In genomic region chr1:109864063-109864822, GRCh38 we compare ENCODE assay signal across 1 cellular context.
TF ChIP-seq lines count a peak whose summit lies in the region.

No MANE protein-coding gene starts in this region.

TF ChIP-seq in K562, 482 proteins besides CTCF, POLR2A, EP300 and RAD21 (continued from another document):
- TF ChIP-seq CHCHD3 (CRISPR knock-in tag; IDR thresholded peaks at IDR 0.05) (no peak), HDAC3 (IDR thresholded peaks at IDR 0.05; ENCODE audit: borderline replicate concordance, partially characterized antibody) (no peak), CBX8 (IDR thresholded peaks at IDR 0.05; ENCODE audit: borderline replicate concordance, extremely low read depth, low read depth, low read length, poor library complexity, severe bottlenecking) (no peak), CREB1 (IDR thresholded peaks at IDR 0.05) (peak; percentile 13; the same call in 1 of the 2 replicates), CREB1 (CRISPR knock-in tag; IDR thresholded peaks at IDR 0.05) (no peak; the same call in 1 of the 2 replicates), NEUROD1 (IDR thresholded peaks at IDR 0.05; ENCODE audit: borderline replicate concordance, low read depth, low read length, partially characterized antibody) (no peak), GTF3C2 (IDR thresholded peaks at IDR 0.05; ENCODE audit: borderline replicate concordance, extremely low read depth, insufficient read length) (no peak), YY1 (IDR thresholded peaks at IDR 0.05; ENCODE audit: borderline replicate concordance in 1 of 3, control insufficient read depth in 1 of 3, extremely low read depth in 1 of 3, insufficient read depth in 3 of 3, insufficient read length in 1 of 3, insufficient replicate concordance in 2 of 3, low read depth in 1 of 3, low read length in 2 of 3) (peak in 1 of 3 experiments; percentile 50), ZNF583 (CRISPR knock-in tag; IDR thresholded peaks at IDR 0.05) (no peak), MCM3 (IDR thresholded peaks at IDR 0.05) (no peak), SMARCA4 (IDR thresholded peaks at IDR 0.05) (peak; percentile 14; the same call in 1 of the 2 replicates), ZNF212 (CRISPR knock-in tag; IDR thresholded peaks at IDR 0.05) (no peak), PRDM10 (IDR thresholded peaks at IDR 0.05; ENCODE audit: partially characterized antibody) (peak; percentile 74), CTBP1 (IDR thresholded peaks at IDR 0.05; ENCODE audit: borderline replicate concordance) (peak; percentile 45; the same call in 1 of the 2 replicates), ARID3A (IDR thresholded peaks at IDR 0.05; ENCODE audit: borderline replicate concordance, low read depth, low read length) (peak; percentile 83; the same call in 1 of the 2 replicates), ZNF586 (CRISPR knock-in tag; conservative IDR thresholded peaks at IDR 0.05) (no peak), ZBTB9 (CRISPR knock-in tag; IDR thresholded peaks at IDR 0.05) (peak; percentile 63; the same call in 1 of the 2 replicates), TBP (optimal IDR thresholded peaks at IDR 0.05; ENCODE audit: low read depth, low read length) (peak; percentile 18), LARP7 (IDR thresholded peaks at IDR 0.05) (no peak), PHTF2 (CRISPR knock-in tag; IDR thresholded peaks at IDR 0.05) (no peak), ID3 (CRISPR knock-in tag; IDR thresholded peaks at IDR 0.05) (no peak), ID3 (tag; IDR thresholded peaks at IDR 0.05) (peak; percentile 75), EP400 (IDR thresholded peaks at IDR 0.05) (0 out of 2 replicates have a peak, but pooled peaks have one; percentile 13)
- TF ChIP-seq, protein P1, sequence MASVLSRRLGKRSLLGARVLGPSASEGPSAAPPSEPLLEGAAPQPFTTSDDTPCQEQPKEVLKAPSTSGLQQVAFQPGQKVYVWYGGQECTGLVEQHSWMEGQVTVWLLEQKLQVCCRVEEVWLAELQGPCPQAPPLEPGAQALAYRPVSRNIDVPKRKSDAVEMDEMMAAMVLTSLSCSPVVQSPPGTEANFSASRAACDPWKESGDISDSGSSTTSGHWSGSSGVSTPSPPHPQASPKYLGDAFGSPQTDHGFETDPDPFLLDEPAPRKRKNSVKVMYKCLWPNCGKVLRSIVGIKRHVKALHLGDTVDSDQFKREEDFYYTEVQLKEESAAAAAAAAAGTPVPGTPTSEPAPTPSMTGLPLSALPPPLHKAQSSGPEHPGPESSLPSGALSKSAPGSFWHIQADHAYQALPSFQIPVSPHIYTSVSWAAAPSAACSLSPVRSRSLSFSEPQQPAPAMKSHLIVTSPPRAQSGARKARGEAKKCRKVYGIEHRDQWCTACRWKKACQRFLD (CRISPR knock-in tag; IDR thresholded peaks at IDR 0.05), result no peak; the same call in 1 of the 2 replicates
- TF ChIP-seq, protein P2, sequence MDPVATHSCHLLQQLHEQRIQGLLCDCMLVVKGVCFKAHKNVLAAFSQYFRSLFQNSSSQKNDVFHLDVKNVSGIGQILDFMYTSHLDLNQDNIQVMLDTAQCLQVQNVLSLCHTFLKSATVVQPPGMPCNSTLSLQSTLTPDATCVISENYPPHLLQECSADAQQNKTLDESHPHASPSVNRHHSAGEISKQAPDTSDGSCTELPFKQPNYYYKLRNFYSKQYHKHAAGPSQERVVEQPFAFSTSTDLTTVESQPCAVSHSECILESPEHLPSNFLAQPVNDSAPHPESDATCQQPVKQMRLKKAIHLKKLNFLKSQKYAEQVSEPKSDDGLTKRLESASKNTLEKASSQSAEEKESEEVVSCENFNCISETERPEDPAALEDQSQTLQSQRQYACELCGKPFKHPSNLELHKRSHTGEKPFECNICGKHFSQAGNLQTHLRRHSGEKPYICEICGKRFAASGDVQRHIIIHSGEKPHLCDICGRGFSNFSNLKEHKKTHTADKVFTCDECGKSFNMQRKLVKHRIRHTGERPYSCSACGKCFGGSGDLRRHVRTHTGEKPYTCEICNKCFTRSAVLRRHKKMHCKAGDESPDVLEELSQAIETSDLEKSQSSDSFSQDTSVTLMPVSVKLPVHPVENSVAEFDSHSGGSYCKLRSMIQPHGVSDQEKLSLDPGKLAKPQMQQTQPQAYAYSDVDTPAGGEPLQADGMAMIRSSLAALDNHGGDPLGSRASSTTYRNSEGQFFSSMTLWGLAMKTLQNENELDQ (CRISPR knock-in tag; IDR thresholded peaks at IDR 0.05; ENCODE audit: borderline replicate concordance), result no peak
- TF ChIP-seq, protein P3, sequence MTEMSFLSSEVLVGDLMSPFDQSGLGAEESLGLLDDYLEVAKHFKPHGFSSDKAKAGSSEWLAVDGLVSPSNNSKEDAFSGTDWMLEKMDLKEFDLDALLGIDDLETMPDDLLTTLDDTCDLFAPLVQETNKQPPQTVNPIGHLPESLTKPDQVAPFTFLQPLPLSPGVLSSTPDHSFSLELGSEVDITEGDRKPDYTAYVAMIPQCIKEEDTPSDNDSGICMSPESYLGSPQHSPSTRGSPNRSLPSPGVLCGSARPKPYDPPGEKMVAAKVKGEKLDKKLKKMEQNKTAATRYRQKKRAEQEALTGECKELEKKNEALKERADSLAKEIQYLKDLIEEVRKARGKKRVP (CRISPR knock-in tag; IDR thresholded peaks at IDR 0.05), result 0 out of 2 replicates have a peak, but pooled peaks have one; percentile 48
- TF ChIP-seq, protein P4, sequence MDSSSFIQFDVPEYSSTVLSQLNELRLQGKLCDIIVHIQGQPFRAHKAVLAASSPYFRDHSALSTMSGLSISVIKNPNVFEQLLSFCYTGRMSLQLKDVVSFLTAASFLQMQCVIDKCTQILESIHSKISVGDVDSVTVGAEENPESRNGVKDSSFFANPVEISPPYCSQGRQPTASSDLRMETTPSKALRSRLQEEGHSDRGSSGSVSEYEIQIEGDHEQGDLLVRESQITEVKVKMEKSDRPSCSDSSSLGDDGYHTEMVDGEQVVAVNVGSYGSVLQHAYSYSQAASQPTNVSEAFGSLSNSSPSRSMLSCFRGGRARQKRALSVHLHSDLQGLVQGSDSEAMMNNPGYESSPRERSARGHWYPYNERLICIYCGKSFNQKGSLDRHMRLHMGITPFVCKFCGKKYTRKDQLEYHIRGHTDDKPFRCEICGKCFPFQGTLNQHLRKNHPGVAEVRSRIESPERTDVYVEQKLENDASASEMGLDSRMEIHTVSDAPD (CRISPR knock-in tag; IDR thresholded peaks at IDR 0.05), result no peak
- TF ChIP-seq, protein P5, sequence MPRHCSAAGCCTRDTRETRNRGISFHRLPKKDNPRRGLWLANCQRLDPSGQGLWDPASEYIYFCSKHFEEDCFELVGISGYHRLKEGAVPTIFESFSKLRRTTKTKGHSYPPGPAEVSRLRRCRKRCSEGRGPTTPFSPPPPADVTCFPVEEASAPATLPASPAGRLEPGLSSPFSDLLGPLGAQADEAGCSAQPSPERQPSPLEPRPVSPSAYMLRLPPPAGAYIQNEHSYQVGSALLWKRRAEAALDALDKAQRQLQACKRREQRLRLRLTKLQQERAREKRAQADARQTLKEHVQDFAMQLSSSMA (CRISPR knock-in tag; IDR thresholded peaks at IDR 0.05), result no peak
